In the genomic region with DNA sequence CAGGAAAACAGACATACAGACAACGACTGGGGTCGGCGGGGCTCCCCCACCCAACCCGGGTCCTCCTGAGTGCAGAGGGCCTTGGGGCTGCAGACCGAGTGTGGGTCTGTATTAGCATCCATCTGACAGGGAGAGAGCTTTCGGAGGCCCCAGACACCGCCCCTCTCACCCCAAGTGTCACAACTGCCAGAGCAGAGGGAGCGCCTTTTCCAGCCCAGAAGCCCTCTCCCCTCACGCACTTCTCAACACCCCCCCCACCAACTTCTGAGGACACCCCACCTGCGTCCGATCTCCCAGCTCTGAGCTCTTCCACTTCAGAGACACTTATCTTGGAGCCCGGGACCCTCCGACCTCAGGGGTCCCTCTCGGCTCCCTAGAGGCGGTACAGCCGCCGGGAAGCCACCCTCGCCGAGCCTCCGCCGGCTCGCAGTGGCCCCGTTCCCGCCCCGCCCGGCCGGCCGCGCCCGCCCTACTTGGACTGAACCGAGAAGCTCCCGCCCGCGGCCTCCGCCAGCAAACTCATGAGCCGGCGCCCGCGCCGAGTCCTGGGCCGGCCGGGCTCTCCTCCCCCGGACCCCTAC, we compare ENCODE assay signal across 8 cellular contexts. TPM values are rescaled to one million over a fixed set of nuclear protein-coding genes. Genes with fewer than 3 reads are reported as not detected.
DNase-seq lines count a peak whose midpoint lies in the region; ATAC-seq, FAIRE-seq and TF ChIP-seq lines count a peak whose summit lies in the region.

No MANE protein-coding gene starts in this region.

- no peaks in the 10 kb centered on the region for H3K9me3 ChIP-seq in T-helper 17 cell (ENCODE audit: control insufficient read depth, low read length, poor library complexity, severe bottlenecking)
- H3K9me3 ChIP-seq in colonic mucosa: no peaks in the 10 kb centered on the region
- H3K9me3 ChIP-seq in mesodermal cell (ENCODE audit: control insufficient read depth, low read length): no peaks in the 10 kb centered on the region

- peak overlapping the region; percentile 97 for H3K4me3 Mint-ChIP-seq in T-helper 17 cell
- peak overlapping the region; percentile 90 for H3K4me3 Mint-ChIP-seq in type B pancreatic cell

- intact Hi-C loops in colonic mucosa (cut with DNase I): no loop called here

- H3K9ac ChIP-seq in colonic mucosa (ENCODE audit: low read depth in 2 of 2, low read length in 2 of 2): peak overlapping the region; percentile 82

- 0 to 1% methylated on average over 25 to 36 of the region's 43 CpGs for WGBS in mesodermal cell (ENCODE audit: insufficient coverage in 2 of 2), 2 experiments

- no peaks in the 10 kb centered on the region for H3K9me3 Mint-ChIP-seq in type B pancreatic cell

- H3K4me3 ChIP-seq in colonic mucosa: peak overlapping the region; percentile 67
- peak overlapping the region; percentile 80 for H3K4me3 ChIP-seq in mesodermal cell (ENCODE audit: extremely low read depth, insufficient read depth, low read length, poor library complexity, severe bottlenecking)

- peak in 2 of 3 donors; percentile 28 to 30 for DNase-seq in T-helper 17 cell
- DNase-seq in colonic mucosa: no peak
- no peak for DNase-seq in type B pancreatic cell (ENCODE audit: extremely low spot score, unreplicated experiment)
- no peak for DNase-seq in inferior parietal cortex (ENCODE audit: extremely low spot score)
- no peak for DNase-seq in GM12892 (ENCODE audit: insufficient read length)

- H3K4me1 Mint-ChIP-seq in T-helper 17 cell: peaks cover 32% of the 10 kb centered on the region
- H3K4me1 Mint-ChIP-seq in type B pancreatic cell (ENCODE audit: unreplicated experiment): peaks cover 28% of the 10 kb centered on the region

- H3K36me3 ChIP-seq in colonic mucosa (no peaks in the 10 kb centered on the region), mesodermal cell (ENCODE audit: control insufficient read depth, insufficient read depth, low read length) (peaks cover 23% of the 10 kb centered on the region)

- H3K27me3 Mint-ChIP-seq in T-helper 17 cell (no peaks in the 10 kb centered on the region), type B pancreatic cell (no peaks in the 10 kb centered on the region)

- H3K27ac Mint-ChIP-seq in T-helper 17 cell (peak overlapping the region; percentile 98), type B pancreatic cell (peak overlapping the region; percentile 80)

- TF ChIP-seq POLR2A in GM12892 (IDR thresholded peaks at IDR 0.05; ENCODE audit: low read depth, low read length): no peak

- H3K36me3 Mint-ChIP-seq in T-helper 17 cell (ENCODE audit: low read depth) (peaks cover 13% of the 10 kb centered on the region), type B pancreatic cell (peaks cover 4% of the 10 kb centered on the region)

- ATAC-seq in GM21528 (IDR thresholded peaks at IDR 0.05; ENCODE audit: low FRiP score, unreplicated experiment) (peak; percentile 5), T-helper 17 cell (no peak)

- H3K4me1 ChIP-seq in colonic mucosa: peaks cover 5% of the 10 kb centered on the region
- H3K4me1 ChIP-seq in mesodermal cell (ENCODE audit: control insufficient read depth, insufficient read depth, low read length, poor library complexity, severe bottlenecking): peaks cover 23% of the 10 kb centered on the region

- FAIRE-seq in GM12892 (lab: Jason Lieb, UNC): no peak

- TF ChIP-seq CTCF in 22Rv1 (IDR thresholded peaks at IDR 0.05) (no peak), colonic mucosa (IDR thresholded peaks at IDR 0.05) (no peak), type B pancreatic cell (conservative IDR thresholded peaks at IDR 0.05) (no peak)

- H3K27me3 ChIP-seq in colonic mucosa: no peaks in the 10 kb centered on the region

- peak overlapping the region; percentile 87 for H3K27ac ChIP-seq in 22Rv1
- peak overlapping the region; percentile 98 for H3K27ac ChIP-seq in colonic mucosa
- H3K27ac ChIP-seq in mesodermal cell (ENCODE audit: low read depth, low read length, severe bottlenecking): peak overlapping the region; percentile 10

RNA-seq across cellular contexts. Expression of a gene that starts 0.4 kb away (rescaled TPM):
- total RNA-seq in T-helper 17 cell: 100 to 1,000 TPM; 114 to 123 TPM
- 10 to 100 TPM; 59.8 to 63.3 TPM for total RNA-seq in colonic mucosa
- polyA plus RNA-seq in mesodermal cell (2013, experiment 1 of 2): 56.3 TPM
- polyA plus RNA-seq in mesodermal cell (2013, experiment 2 of 2): 44.0 TPM
- total RNA-seq in type B pancreatic cell (ENCODE audit: low replicate concordance): 30.8 and 42.9 TPM in 2 replicates
- 61.8 TPM for polyA plus RNA-seq in GM12892 (2012; ENCODE audit: missing spikeins)

RNA-seq across cellular contexts. Expression of a gene that starts 15.1 kb away (rescaled TPM):
- total RNA-seq in T-helper 17 cell: 100 to 1,000 TPM; 115 to 125 TPM
- total RNA-seq in colonic mucosa: 10 to 100 TPM; 39.1 to 56.8 TPM
- polyA plus RNA-seq in mesodermal cell (2013, experiment 1 of 2): 37.3 TPM
- polyA plus RNA-seq in mesodermal cell (2013, experiment 2 of 2): 28.3 TPM
- total RNA-seq in type B pancreatic cell (ENCODE audit: low replicate concordance): 38.9 and 53.3 TPM in 2 replicates
- 25.2 TPM for polyA plus RNA-seq in GM12892 (2012; ENCODE audit: missing spikeins)

RNA-seq across cellular contexts. Expression of a gene that starts 32.0 kb away (rescaled TPM):
- 10 to 100 TPM; 17.8 to 19.3 TPM for total RNA-seq in T-helper 17 cell
- total RNA-seq in colonic mucosa: 10 to 100 TPM; 21.6 to 29.6 TPM
- 16.4 TPM for polyA plus RNA-seq in mesodermal cell (2013, experiment 1 of 2)
- 13.2 TPM for polyA plus RNA-seq in mesodermal cell (2013, experiment 2 of 2)
- total RNA-seq in type B pancreatic cell (ENCODE audit: low replicate concordance): 42.3 and 43.1 TPM in 2 replicates
- 24.1 TPM for polyA plus RNA-seq in GM12892 (2012; ENCODE audit: missing spikeins)

RNA-seq across cellular contexts. Expression of a gene that starts 43.0 kb away (rescaled TPM):
- total RNA-seq in T-helper 17 cell: 100 to 1,000 TPM; 120 to 128 TPM
- total RNA-seq in colonic mucosa: 10 to 100 TPM; 59.2 to 76.7 TPM
- polyA plus RNA-seq in mesodermal cell (2013, experiment 1 of 2): 71.2 TPM
- 61.0 TPM for polyA plus RNA-seq in mesodermal cell (2013, experiment 2 of 2)
- total RNA-seq in type B pancreatic cell (ENCODE audit: low replicate concordance): 74.6 and 77.4 TPM in 2 replicates
- polyA plus RNA-seq in GM12892 (2012; ENCODE audit: missing spikeins): 40.5 TPM

Comparison
In these comparisons a context has a peak if more than half of its experiments do, and no peak if none do; other contexts are left out.
1. H3K27ac ChIP-seq: peak in every context shown above with its lines; median percentile 98 in colonic mucosa; 87 in 22Rv1; 10 in mesodermal cell.
2. DNase-seq: peak in T-helper 17 cell (2 of 3); none in colonic mucosa (single experiment), type B pancreatic cell (single experiment), inferior parietal cortex (single experiment) and GM12892 (single experiment).